9 cellular contexts compared by ENCODE assay signal in genomic region chr15:60391722-60392340, GRCh38. TPM values are rescaled to one million over a fixed set of nuclear protein-coding genes. Genes with fewer than 3 reads are reported as not detected.
DNase-seq lines count a peak whose midpoint lies in the region; ATAC-seq and TF ChIP-seq lines count a peak whose summit lies in the region.
"Had no signal": no experiment of that assay in that cellular context is flagged by ENCODE, and none has a peak within 500 bp of the region (broad histone marks: within the 10 kb centered on the region; RNA-seq: fewer than 3 reads in every experiment).

No MANE protein-coding gene starts in this region.

- POLR2A ChIA-PET in AG04449 (lab: Yijun Ruan, JAX), result interaction anchor here (2.2 to 6.1 kb wide), 4 partner anchors 9 to 52 kb away, joined by 6 to 40 read pairs (median 30); no protein-coding TSS in a partner anchor

- H3K4me1 ChIP-seq in effector memory CD4-positive, alpha-beta T cell (ENCODE audit: control insufficient read depth, insufficient read depth, low read length, poor library complexity, severe bottlenecking), result peaks cover 58% of the 10 kb centered on the region

- H3K27ac Mint-ChIP-seq in nephron progenitor cell, result peak overlapping the region; percentile 77

- H3K4me3 Mint-ChIP-seq in nephron progenitor cell, result no peak overlapping the region

- peak overlapping the region; percentile 25 for H3K27ac ChIP-seq in effector memory CD4-positive, alpha-beta T cell (ENCODE audit: insufficient read depth, low read length, poor library complexity, severe bottlenecking)

- peaks cover 2% of the 10 kb centered on the region for H3K27me3 Mint-ChIP-seq in nephron progenitor cell (ENCODE audit: low read depth, poor library complexity)

- CTCF ChIA-PET in AG04449 (lab: Yijun Ruan, JAX), result interaction anchor here (0.9 to 1.4 kb wide), 3 partner anchors 33 to 701 kb away, joined by 4 read pairs; no protein-coding TSS in a partner anchor

- H3K36me3 ChIP-seq in MG63, result peaks cover 83% of the 10 kb centered on the region
- no peaks in the 10 kb centered on the region for H3K36me3 ChIP-seq in effector memory CD4-positive, alpha-beta T cell (ENCODE audit: control insufficient read depth, insufficient read depth, low read length)

- no peak for ATAC-seq in HG02571 (IDR thresholded peaks at IDR 0.05; ENCODE audit: unreplicated experiment)
- no peak for ATAC-seq in GM19035 (IDR thresholded peaks at IDR 0.05; ENCODE audit: unreplicated experiment)

- peaks cover 75% of the 10 kb centered on the region for H3K4me1 Mint-ChIP-seq in nephron progenitor cell

- H3K9me3 Mint-ChIP-seq in nephron progenitor cell, result peaks cover 6% of the 10 kb centered on the region

- no peaks in the 10 kb centered on the region for H3K27me3 ChIP-seq in MG63
- no peaks in the 10 kb centered on the region for H3K27me3 ChIP-seq in effector memory CD4-positive, alpha-beta T cell (replicated peaks; ENCODE audit: control insufficient read depth, insufficient read depth, low read length, poor library complexity, severe bottlenecking)

- H3K36me3 Mint-ChIP-seq in nephron progenitor cell (ENCODE audit: low read depth), result peaks cover 13% of the 10 kb centered on the region

- H3K4me3 ChIP-seq in AG04449 (ENCODE audit: low read depth, low read length), result peak overlapping the region; percentile 50
- peak overlapping the region; percentile 12 for H3K4me3 ChIP-seq in MG63
- H3K4me3 ChIP-seq in effector memory CD4-positive, alpha-beta T cell (ENCODE audit: insufficient read depth, low read depth, low read length, poor library complexity, severe bottlenecking), result no peak overlapping the region

- no peak for TF ChIP-seq CTCF in AG04449 (IDR thresholded peaks at IDR 0.05; ENCODE audit: insufficient read depth, low read length, missing control alignments)
- no peak for TF ChIP-seq CTCF in nephron progenitor cell (IDR thresholded peaks at IDR 0.05)

- no peaks in the 10 kb centered on the region for H3K9me3 ChIP-seq in MG63
- no peaks in the 10 kb centered on the region for H3K9me3 ChIP-seq in effector memory CD4-positive, alpha-beta T cell (ENCODE audit: control insufficient read depth, low read length)

- DNase-seq in AG04449 (ENCODE audit: low read depth, low spot score), result no peak
- DNase-seq in MG63, result no peak
- DNase-seq in effector memory CD4-positive, alpha-beta T cell, result no peak
- DNase-seq in nephron progenitor cell, result no peak
- DNase-seq in AG20443 (ENCODE audit: low spot score), result no peak
- DNase-seq in activated naive CD4-positive, alpha-beta T cell treated with anti-CD3 and anti-CD28 coated beads, Interleukin-2, amount 50 U/mL, for 16 hours, result no peak
- DNase-seq: T-helper 9 cell had no signal

RNA-seq across cellular contexts. Expression of gene ANXA2, which starts 6.0 kb away (rescaled TPM):
- total RNA-seq in MG63 (2014; rRNA removed; shearing (Covaris generic); ENCODE audit: low replicate concordance), result 5,310 and 5,617 TPM in 2 replicates
